In genomic region chr11:31355131-31355530, GRCh38 we compare ENCODE assay signal across 18 cellular contexts. TPM values are rescaled to one million over a fixed set of nuclear protein-coding genes. Genes with fewer than 3 reads are reported as not detected.
DNase-seq lines count a peak whose midpoint lies in the region; TF ChIP-seq lines count a peak whose summit lies in the region.
"Had no signal": no experiment of that assay in that cellular context is flagged by ENCODE, and none has a peak within 500 bp of the region (broad histone marks: within the 10 kb centered on the region; RNA-seq: fewer than 3 reads in every experiment).

No MANE protein-coding gene starts in this region.

- H3K4me2 ChIP-seq in mammary epithelial cell (ENCODE audit: insufficient read depth, low read depth, low read length) (no peak overlapping the region), mesenchymal stem cell (ENCODE audit: low read length, poor library complexity, severe bottlenecking) (no peak overlapping the region)
- H3K4me2 ChIP-seq: BLaER1 had no signal

- H3K23ac ChIP-seq in mesenchymal stem cell (ENCODE audit: low read length in 2 of 2), result no peak overlapping the region

- no peaks in the 10 kb centered on the region for H3K79me1 ChIP-seq in mesenchymal stem cell (replicated peaks; ENCODE audit: low read length, poor library complexity, severe bottlenecking)

- no peak overlapping the region for H2BK120ac ChIP-seq in mesenchymal stem cell (ENCODE audit: low read depth, low read length)

- H3K9ac ChIP-seq in mammary epithelial cell (ENCODE audit: insufficient read depth, low read length) (no peak overlapping the region), mesenchymal stem cell (ENCODE audit: low read length) (peak overlapping the region; percentile 76)
- H3K9ac ChIP-seq: BLaER1 had no signal

- no peak overlapping the region for H2AK5ac ChIP-seq in mesenchymal stem cell (ENCODE audit: low read length, severe bottlenecking)

- intact Hi-C loops in mammary epithelial cell (cut with micrococcal nuclease), result no loop called here

- H3K79me2 ChIP-seq in mammary epithelial cell (ENCODE audit: insufficient read depth, low read length), result no peaks in the 10 kb centered on the region

- H2BK5ac ChIP-seq in mesenchymal stem cell (ENCODE audit: low read depth, low read length, poor library complexity, severe bottlenecking), result no peak overlapping the region

- no peak overlapping the region for H2BK15ac ChIP-seq in mesenchymal stem cell (ENCODE audit: low read depth, poor library complexity, severe bottlenecking)

- no peak overlapping the region for H3K4ac ChIP-seq in mesenchymal stem cell (ENCODE audit: low read depth in 1 of 2, low read length in 2 of 2)

- no peak overlapping the region for H4K8ac ChIP-seq in mesenchymal stem cell (ENCODE audit: low read length)

- 50% methylated on average over 2 of the region's 2 CpGs for WGBS in mammary epithelial cell (ENCODE audit: low coverage, missing lambda C conversion rate)
- 54% methylated on average over 1 of the region's 2 CpGs for WGBS in mesenchymal stem cell

- DNase-seq in LHCN-M2 (ENCODE audit: low read depth), result peak; percentile 7
- peak; percentile 84 for DNase-seq in NCI-H2107 treated with DMSO at 0.1 percent for 48 hours (lab: John Stamatoyannopoulos, UW; ENCODE audit: unreplicated experiment)
- DNase-seq in mammary epithelial cell, result peak; percentile 24
- DNase-seq in mesenchymal stem cell, result no peak
- no peak for DNase-seq in CD1c-positive myeloid dendritic cell (ENCODE audit: extremely low spot score)
- DNase-seq in AML-193 (lab: John Stamatoyannopoulos, UW), result no peak
- no peak for DNase-seq in activated CD8-positive, alpha-beta memory T cell treated with anti-CD3 and anti-CD28 coated beads, Interleukin-2, amount 50 U/mL, for 48 hours
- DNase-seq in substantia nigra (lab: John Stamatoyannopoulos, UW), result no peak
- DNase-seq: activated CD4-positive, alpha-beta T cell treated with anti-CD3 and anti-CD28 coated beads, Interleukin-2, amount 50 U/mL, for 48 hours; activated T-cell treated with anti-CD3 and anti-CD28 coated beads, Interleukin-2, amount 50 U/mL, for 48 hours; cerebellar nuclear complex; GOT3; MG63; occipital lobe; transverse colon had no signal

- no peak overlapping the region for H2BK12ac ChIP-seq in mesenchymal stem cell (ENCODE audit: low read length in 2 of 2)

- no peak overlapping the region for H3K18ac ChIP-seq in mesenchymal stem cell (ENCODE audit: low read depth in 1 of 2, low read length in 2 of 2)

- H3K4me3 ChIP-seq in mammary epithelial cell (replicated peaks in 1 of 3; ENCODE audit: insufficient read depth in 1 of 3, low read depth in 2 of 3, low read length in 3 of 3) (no peak overlapping the region), mesenchymal stem cell (ENCODE audit: insufficient read depth in 1 of 2, low read depth in 1 of 2, low read length in 2 of 2) (no peak overlapping the region)
- H3K4me3 ChIP-seq: BLaER1, MG63, transverse colon had no signal

- no peaks in the 10 kb centered on the region for H4K20me1 ChIP-seq in mammary epithelial cell (ENCODE audit: insufficient read depth, low read length)
- H4K20me1 ChIP-seq: BLaER1 had no signal

- TF ChIP-seq CTCF in mammary epithelial cell (conservative IDR thresholded peaks at IDR 0.05 in 1 of 2, IDR thresholded peaks at IDR 0.05 in 1 of 2; ENCODE audit: extremely low read depth in 1 of 2, insufficient read depth in 1 of 2, low read depth in 1 of 2, low read length in 2 of 2), result no peak

- in situ Hi-C loops in mammary epithelial cell (cut with MboI; ENCODE audit: low sequenced_read_pairs in 2 of 2), result no loop called here

- H3K27me3 ChIP-seq in mammary epithelial cell (ENCODE audit: insufficient read depth, low read length) (no peaks in the 10 kb centered on the region), mesenchymal stem cell (ENCODE audit: control insufficient read depth in 1 of 2, insufficient read depth in 1 of 2, low read length in 2 of 2) (no peaks in the 10 kb centered on the region)
- H3K27me3 ChIP-seq: BLaER1, MG63, transverse colon had no signal

- H3K4me1 ChIP-seq in mammary epithelial cell (ENCODE audit: insufficient read depth, low read length), result peaks cover 3% of the 10 kb centered on the region
- H3K4me1 ChIP-seq in mesenchymal stem cell (ENCODE audit: control insufficient read depth, insufficient read depth, low read depth, low read length), result no peaks in the 10 kb centered on the region
- H3K4me1 ChIP-seq: BLaER1, transverse colon had no signal

- no peak overlapping the region for H2AFZ ChIP-seq in mammary epithelial cell (ENCODE audit: low read depth, low read length)
- H2AFZ ChIP-seq in mesenchymal stem cell (ENCODE audit: low read depth, low read length), result no peak overlapping the region

- CTCF ChIA-PET in mammary epithelial cell (lab: Charles Lee; ENCODE audit: low non-redundant PET), result no interaction called here

- H3K27ac ChIP-seq in mammary epithelial cell (ENCODE audit: insufficient read depth, low read depth, low read length) (no peak overlapping the region), mesenchymal stem cell (ENCODE audit: low read length, poor library complexity, severe bottlenecking) (no peak overlapping the region), substantia nigra (ENCODE audit: low read depth, low read length, poor library complexity, severe bottlenecking) (no peak overlapping the region)
- H3K27ac ChIP-seq: BLaER1, transverse colon had no signal

- no peak overlapping the region for H4K91ac ChIP-seq in mesenchymal stem cell (ENCODE audit: low read length)

- H3K14ac ChIP-seq in mesenchymal stem cell (ENCODE audit: low read length in 2 of 2), result no peak overlapping the region

- H3K9me3 ChIP-seq in mammary epithelial cell (replicated peaks; ENCODE audit: insufficient read depth, low read length) (no peaks in the 10 kb centered on the region), mesenchymal stem cell (ENCODE audit: control insufficient read depth, low read length) (no peaks in the 10 kb centered on the region)
- H3K9me3 ChIP-seq: BLaER1, MG63, transverse colon had no signal

- BruUV-seq in mammary epithelial cell (replicated peaks; lab: Mats Ljungman, UMichigan), result no TSS peak

- dilution Hi-C loops in mammary epithelial cell (cut with HindIII; ENCODE audit: low sequenced_read_pairs), result no loop called here

- H3K36me3 ChIP-seq in mammary epithelial cell (ENCODE audit: insufficient read depth, low read length), result no peaks in the 10 kb centered on the region
- no peaks in the 10 kb centered on the region for H3K36me3 ChIP-seq in mesenchymal stem cell (ENCODE audit: control insufficient read depth in 1 of 2, insufficient read depth in 2 of 2, low read depth in 1 of 2, low read length in 2 of 2)
- H3K36me3 ChIP-seq: BLaER1, MG63, transverse colon had no signal

RNA-seq across cellular contexts. Expression of gene DCDC1, which starts 14.4 kb away (rescaled TPM):
- total RNA-seq in LHCN-M2 (2014; rRNA removed) (0.40 and 0.71 TPM in 2 replicates), mammary epithelial cell (under 1 TPM in 1 of 2 donors, not detected in 1; 0.33 TPM)
- polyA plus RNA-seq in LHCN-M2 (2012), result 0.07 TPM
- 0.02 TPM for polyA plus RNA-seq in mammary epithelial cell
- polyA minus RNA-seq in mammary epithelial cell, result not detected
- 0.07 TPM for polyA plus RNA-seq in mesenchymal stem cell (2013, experiment 1 of 2)
- polyA plus RNA-seq in mesenchymal stem cell (2013, experiment 2 of 2), result not detected
- total RNA-seq: PC-3, skeletal muscle tissue had no signal

RNA-seq across cellular contexts. Expression of gene DNAJC24, which starts 14.5 kb away (rescaled TPM):
- total RNA-seq in LHCN-M2 (2014; rRNA removed) (16.3 and 18.9 TPM in 2 replicates), mammary epithelial cell (10 to 100 TPM; 22.2 to 22.7 TPM)
- polyA plus RNA-seq in LHCN-M2 (2012), result 4.8 TPM
- polyA plus RNA-seq in mammary epithelial cell, result 5.4 TPM
- 4.5 TPM for polyA minus RNA-seq in mammary epithelial cell
- 10.2 TPM for polyA plus RNA-seq in mesenchymal stem cell (2013, experiment 1 of 2)
- polyA plus RNA-seq in mesenchymal stem cell (2013, experiment 2 of 2), result 9.6 TPM

Comparison
In these comparisons a context has a peak if more than half of its experiments do, and no peak if none do; other contexts are left out.
1. DNase-seq: peak in LHCN-M2 (single experiment), NCI-H2107 treated with DMSO at 0.1 percent for 48 hours (single experiment) and mammary epithelial cell (single experiment); none in mesenchymal stem cell (single experiment), CD1c-positive myeloid dendritic cell (single experiment), AML-193 (0 of 2), activated CD8-positive, alpha-beta memory T cell treated with anti-CD3 and anti-CD28 coated beads, Interleukin-2, amount 50 U/mL, for 48 hours (single experiment) and substantia nigra (0 of 49).